Comparison of ENCODE assay signal across 30 cellular contexts in genomic region chr1:119204169-119204568, GRCh38.
"Had no signal": no experiment of that assay in that cellular context is flagged by ENCODE, and none has a peak within 500 bp of the region (broad histone marks: within the 10 kb centered on the region; RNA-seq: fewer than 3 reads in every experiment).

No MANE protein-coding gene starts in this region.

- H3K36me3 ChIP-seq: colonic mucosa, pancreas, right atrium auricular region, suprapubic skin, tibial artery, upper lobe of right lung had no signal

- H3K27me3 Mint-ChIP-seq: activated B cell treated with CpG ODN at 0.5 μM for 24 hours; activated CD8-positive, alpha-beta memory T cell treated with anti-CD3 and anti-CD28 coated beads, Interleukin-2, amount 10 ng/mL, durations not matched to agents 7 days and 5 days; naive thymus-derived CD4-positive, alpha-beta T cell; stimulated activated naive B cell treated with anti-CD40 and anti-IgM and Interleukin-4, amounts not matched to agents 10 μg/mL and 1 μg/mL and 100 μg/mL, for 72 hours had no signal

- H3K4me1 Mint-ChIP-seq: activated B cell treated with CpG ODN at 0.5 μM for 24 hours; activated CD8-positive, alpha-beta memory T cell treated with anti-CD3 and anti-CD28 coated beads, Interleukin-2, amount 10 ng/mL, durations not matched to agents 7 days and 5 days; immature natural killer cell; naive thymus-derived CD4-positive, alpha-beta T cell; stimulated activated naive B cell treated with anti-CD40 and anti-IgM and Interleukin-4, amounts not matched to agents 10 μg/mL and 1 μg/mL and 100 μg/mL, for 72 hours had no signal

- ATAC-seq: activated CD8-positive, alpha-beta memory T cell treated with anti-CD3 and anti-CD28 coated beads, Interleukin-2, amount 10 ng/mL, durations not matched to agents 7 days and 5 days; activated CD8-positive, alpha-beta T cell treated with anti-CD3 and anti-CD28 coated beads, Interleukin-2, amount 10 ng/mL, durations not matched to agents 7 days and 5 days; activated naive CD4-positive, alpha-beta T cell treated with anti-CD3 and anti-CD28 coated beads, Interleukin-2, amount 50 U/mL, for 72 hours; body of pancreas; naive thymus-derived CD4-positive, alpha-beta T cell; pancreas; stimulated activated naive B cell treated with anti-CD40 and anti-IgM and Interleukin-4, amounts not matched to agents 10 μg/mL and 1 μg/mL and 100 μg/mL, for 72 hours; upper lobe of right lung had no signal

- H3K4me3 Mint-ChIP-seq: activated B cell treated with CpG ODN at 0.5 μM for 24 hours; activated CD8-positive, alpha-beta memory T cell treated with anti-CD3 and anti-CD28 coated beads, Interleukin-2, amount 10 ng/mL, durations not matched to agents 7 days and 5 days; activated CD8-positive, alpha-beta T cell treated with anti-CD3 and anti-CD28 coated beads, Interleukin-2, amount 10 ng/mL, durations not matched to agents 7 days and 5 days; immature natural killer cell; naive thymus-derived CD4-positive, alpha-beta T cell; stimulated activated naive B cell treated with anti-CD40 and anti-IgM and Interleukin-4, amounts not matched to agents 10 μg/mL and 1 μg/mL and 100 μg/mL, for 72 hours; T-helper 2 cell treated with Interferon-gamma antibody and Interleukin-4, amounts not matched to agents 5 μg/mL and 100 μg/mL, for 36 hours had no signal

- H3K4me1 ChIP-seq: body of pancreas, colonic mucosa, pancreas, right atrium auricular region, stomach, suprapubic skin, tibial artery, upper lobe of right lung had no signal

- H3K9me3 ChIP-seq: body of pancreas, pancreas, suprapubic skin, upper lobe of right lung had no signal

- H3K27me3 ChIP-seq: body of pancreas, colonic mucosa, dorsolateral prefrontal cortex, pancreas, right atrium auricular region, stomach, suprapubic skin, tibial artery, upper lobe of right lung had no signal

- H3K4me3 ChIP-seq: body of pancreas, colonic mucosa, dorsolateral prefrontal cortex, pancreas, right atrium auricular region, smooth muscle cell, stomach, suprapubic skin, tibial artery, upper lobe of right lung had no signal

- H3K27ac Mint-ChIP-seq: activated B cell treated with CpG ODN at 0.5 μM for 24 hours; activated CD8-positive, alpha-beta memory T cell treated with anti-CD3 and anti-CD28 coated beads, Interleukin-2, amount 10 ng/mL, durations not matched to agents 7 days and 5 days; activated CD8-positive, alpha-beta T cell treated with anti-CD3 and anti-CD28 coated beads, Interleukin-2, amount 10 ng/mL, durations not matched to agents 7 days and 5 days; activated naive CD4-positive, alpha-beta T cell treated with anti-CD3 and anti-CD28 coated beads, Interleukin-2, amount 50 U/mL, for 72 hours; activated T-helper 2 cell treated with anti-CD3 and anti-CD28 coated beads, Interferon-gamma antibody, Interleukin-2, Interleukin-4, amounts not matched to agents 10 μg/mL and 5 μg/mL and 100 μg/mL, durations not matched to agents 14 hours and 24 hours and 36 hours; immature natural killer cell; naive thymus-derived CD4-positive, alpha-beta T cell; stimulated activated naive B cell treated with anti-CD40 and anti-IgM and Interleukin-4, amounts not matched to agents 10 μg/mL and 1 μg/mL and 100 μg/mL, for 72 hours; T-helper 2 cell treated with Interferon-gamma antibody and Interleukin-4, amounts not matched to agents 5 μg/mL and 100 μg/mL, for 36 hours had no signal

- DNase-seq: activated B cell treated with CpG ODN at 0.5 μM for 24 hours; activated CD4-positive, alpha-beta T cell treated with anti-CD3 and anti-CD28 coated beads, Interleukin-2, amount 50 U/mL, for 1 hour; activated CD8-positive, alpha-beta memory T cell treated with anti-CD3 and anti-CD28 coated beads, Interleukin-2, amount 10 ng/mL, durations not matched to agents 7 days and 5 days; activated CD8-positive, alpha-beta T cell treated with anti-CD3 and anti-CD28 coated beads, Interleukin-2, amount 10 ng/mL, durations not matched to agents 7 days and 5 days; activated T-cell treated with anti-CD3 and anti-CD28 coated beads, Interleukin-2, amount 50 U/mL, for 48 hours; anterior cingulate cortex; body of pancreas; colonic mucosa; dorsolateral prefrontal cortex; effector memory CD4-positive, alpha-beta T cell; foreskin fibroblast; head of caudate nucleus; hippocampal formation; immature natural killer cell; midbrain; naive thymus-derived CD4-positive, alpha-beta T cell; pancreas; stimulated activated CD4-positive, alpha-beta T cell treated with anti-CD3 and anti-CD28 coated beads, Interleukin-1b, Interleukin-23, amount 100 ng/mL, for 48 hours; stimulated activated CD4-positive, alpha-beta T cell treated with anti-CD3 and anti-CD28 coated beads, Interleukin-4, amount 100 ng/mL, for 4 hours; stimulated activated CD8-positive, alpha-beta memory T cell treated with anti-CD3 and anti-CD28 coated beads, Interleukin-4, amount 100 ng/mL, for 48 hours; stimulated activated naive B cell treated with anti-CD40 and anti-IgM and Interleukin-4, amounts not matched to agents 10 μg/mL and 1 μg/mL and 100 μg/mL, for 72 hours; stomach; tibial artery; upper lobe of right lung had no signal
